ENCODE assay signal across 8 cellular contexts in genomic region chr5:75656311-75657003, GRCh38. TPM values are rescaled to one million over a fixed set of nuclear protein-coding genes. Genes with fewer than 3 reads are reported as not detected.
DNase-seq lines count a peak whose midpoint lies in the region; ATAC-seq, FAIRE-seq and TF ChIP-seq lines count a peak whose summit lies in the region.

No MANE protein-coding gene starts in this region.

- peak; percentile 73 for ATAC-seq in GM23338
- peak; percentile 66 to 78 for ATAC-seq in right cardiac atrium
- ATAC-seq in gastrocnemius medialis, result no peak
- no peak for ATAC-seq in GM21786 (IDR thresholded peaks at IDR 0.05; ENCODE audit: unreplicated experiment)

- H3F3A ChIP-seq in GM23338 (replicated peaks; ENCODE audit: low read depth), result no peaks in the 10 kb centered on the region

- peaks cover 15% of the 10 kb centered on the region for H3K4me1 Mint-ChIP-seq in GM23338

- H3K4me3 ChIP-seq in GM23338, result no peak overlapping the region
- peak overlapping the region; percentile 54 for H3K4me3 ChIP-seq in right cardiac atrium (ENCODE audit: low read length)
- peak overlapping the region; percentile 31 to 50 (median 43) for H3K4me3 ChIP-seq in gastrocnemius medialis

- no peaks in the 10 kb centered on the region for H3K9me2 ChIP-seq in GM23338 (ENCODE audit: insufficient read depth)

- no peak for TF ChIP-seq POLR2A in gastrocnemius medialis (IDR thresholded peaks at IDR 0.05)
- TF ChIP-seq POLR2A in GM12892 (IDR thresholded peaks at IDR 0.05; ENCODE audit: low read depth, low read length), result no peak

- H3K4me1 ChIP-seq in GM23338 (ENCODE audit: insufficient read depth), result peaks cover 16% of the 10 kb centered on the region
- H3K4me1 ChIP-seq in right cardiac atrium (ENCODE audit: control insufficient read depth, insufficient read depth, low read length), result no peaks in the 10 kb centered on the region
- no peaks in the 10 kb centered on the region for H3K4me1 ChIP-seq in gastrocnemius medialis

- H3K36me3 ChIP-seq in GM23338 (ENCODE audit: insufficient read depth) (no peaks in the 10 kb centered on the region), gastrocnemius medialis (no peaks in the 10 kb centered on the region)

- TF ChIP-seq CTCF in GM23338 (conservative IDR thresholded peaks at IDR 0.05; ENCODE audit: low read depth in 2 of 2) (no peak), VCaP (conservative IDR thresholded peaks at IDR 0.05) (no peak), gastrocnemius medialis (IDR thresholded peaks at IDR 0.05 in 4 of 5, conservative IDR thresholded peaks at IDR 0.05 in 1 of 5) (no peak)

- in situ Hi-C loops in gastrocnemius medialis (cut with MboI; ENCODE audit: low sequenced_read_pairs in 4 of 4), result loop anchor here in 1 of 4 donors (25.0 kb wide), 1 partner anchor 419 kb away; the partner anchor contains the start of gene ANKRD31

- H4K20me1 ChIP-seq in GM23338 (replicated peaks; ENCODE audit: insufficient read depth), result no peaks in the 10 kb centered on the region

- no peak overlapping the region for H3K4me3 Mint-ChIP-seq in GM23338

- peak overlapping the region; percentile 38; the same call in 1 of the 2 replicates for H3K4me2 ChIP-seq in GM23338

- H3K79me2 ChIP-seq in GM23338 (replicated peaks; ENCODE audit: insufficient read depth), result no peaks in the 10 kb centered on the region

- intact Hi-C loops in right cardiac atrium (cut with DNase I) (no loop called here), gastrocnemius medialis (cut with DNase I; ENCODE audit: low total_unique reads) (no loop called here)

- DNase-seq in GM23338 (ENCODE audit: low spot score) (peak; percentile 13), right cardiac atrium (peak in 2 of 3 donors; percentile 21 to 58), gastrocnemius medialis (no peak), NCI-H1694 (lab: John Stamatoyannopoulos, UW) (no peak), GM12892 (ENCODE audit: insufficient read length) (no peak)
- no peak for DNase-seq in activated CD4-positive, CD25-positive, alpha-beta regulatory T cell treated with anti-CD3 and anti-CD28 coated beads, Interleukin-2, amount 50 U/mL, for 72 hours

- no peaks in the 10 kb centered on the region; the same call in 2 of the 3 replicates for H3K9me3 Mint-ChIP-seq in GM23338

- H3K36me3 Mint-ChIP-seq in GM23338 (ENCODE audit: low read depth), result no peaks in the 10 kb centered on the region

- H3K27ac ChIP-seq in GM23338 (ENCODE audit: low read depth) (0 out of 2 replicates have a peak overlapping the region, but pooled peaks have one; percentile 3), VCaP (peak overlapping the region; percentile 42), right cardiac atrium (ENCODE audit: low read length) (no peak overlapping the region), gastrocnemius medialis (no peak overlapping the region)

- H3K27me3 Mint-ChIP-seq in GM23338 (ENCODE audit: insufficient read depth, low read depth, poor library complexity), result peaks cover 10% of the 10 kb centered on the region

- no peak overlapping the region for H3K27ac Mint-ChIP-seq in GM23338

- H2AFZ ChIP-seq in GM23338, result peak overlapping the region; percentile 96

- 41% methylated on average over 9 of the region's 9 CpGs for WGBS in right cardiac atrium

- FAIRE-seq in GM12892 (lab: Jason Lieb, UNC), result no peak

- H3K9me3 ChIP-seq in right cardiac atrium (ENCODE audit: control insufficient read depth, low read length), result no peaks in the 10 kb centered on the region
- H3K9me3 ChIP-seq in gastrocnemius medialis, result no peaks in the 10 kb centered on the region

- H3K27me3 ChIP-seq in GM23338 (ENCODE audit: insufficient read depth) (no peaks in the 10 kb centered on the region), right cardiac atrium (ENCODE audit: control insufficient read depth, insufficient read depth) (no peaks in the 10 kb centered on the region), gastrocnemius medialis (no peaks in the 10 kb centered on the region)

TF ChIP-seq in GM23338, 12 proteins besides CTCF, POLR2A, EP300 and RAD21 (continues in another document):
- TF ChIP-seq NANOG (IDR thresholded peaks at IDR 0.05; ENCODE audit: borderline replicate concordance), result no peak
- TF ChIP-seq CREB1 (CRISPR knock-in tag; IDR thresholded peaks at IDR 0.05; ENCODE audit: low read depth), result no peak
- no peak for TF ChIP-seq EZH2 (IDR thresholded peaks at IDR 0.05; ENCODE audit: low read depth, unreplicated experiment)
- no peak for TF ChIP-seq STAT1 (IDR thresholded peaks at IDR 0.05; ENCODE audit: unreplicated experiment)
- no peak for TF ChIP-seq POLR2AphosphoS5 (IDR thresholded peaks at IDR 0.05; ENCODE audit: low read depth)
- no peak for TF ChIP-seq EZH2phosphoT487 (IDR thresholded peaks at IDR 0.05; ENCODE audit: unreplicated experiment)
- TF ChIP-seq ZNF331 (CRISPR knock-in tag; IDR thresholded peaks at IDR 0.05; ENCODE audit: low read depth), result no peak
- no peak for TF ChIP-seq JUNB (IDR thresholded peaks at IDR 0.05; ENCODE audit: unreplicated experiment)
- no peak for TF ChIP-seq ZNF114 (CRISPR knock-in tag; IDR thresholded peaks at IDR 0.05)
- TF ChIP-seq ETS1 (IDR thresholded peaks at IDR 0.05), result no peak
- TF ChIP-seq REST (IDR thresholded peaks at IDR 0.05; ENCODE audit: unreplicated experiment), result no peak

RNA-seq across cellular contexts. Expression of gene ANKDD1B, which starts 45.2 kb away (rescaled TPM):
- total RNA-seq in GM23338 (2014; rRNA removed; shearing (Covaris generic)), result 0.73 TPM in 1 of 2 replicates, not detected in the other
- polyA plus RNA-seq in GM23338 (2016; fragmentation: Nextera tagmentation; extraction: Ambion mirVana) (0.28 and 0.40 TPM in 2 replicates), right cardiac atrium (0.11 TPM)
- total RNA-seq in right cardiac atrium (under 1 TPM; 0.17 to 0.71 (median 0.41) TPM), gastrocnemius medialis (1 to 10 TPM in 1 of 4 donors, not detected in 3; 1.1 TPM)
- 0.61 TPM for polyA plus RNA-seq in GM12892 (2012; ENCODE audit: missing spikeins)

Comparison
In these comparisons a context has a peak if more than half of its experiments do, and no peak if none do; other contexts are left out.
1. ATAC-seq: peak in GM23338 (single experiment) and right cardiac atrium (2 of 2); none in gastrocnemius medialis (0 of 2) and GM21786 (single experiment).
2. DNase-seq: peak in GM23338 (single experiment) and right cardiac atrium (2 of 3); none in gastrocnemius medialis (0 of 2), activated CD4-positive, CD25-positive, alpha-beta regulatory T cell treated with anti-CD3 and anti-CD28 coated beads, Interleukin-2, amount 50 U/mL, for 72 hours (single experiment), NCI-H1694 (single experiment) and GM12892 (single experiment).
3. H3K27ac ChIP-seq: peak in GM23338 (single experiment) and VCaP (single experiment); none in right cardiac atrium (single experiment) and gastrocnemius medialis (0 of 4).